ENCODE assay signal across 8 cellular contexts in genomic region chr11:65445604-65446445, GRCh38. TPM values are rescaled to one million over a fixed set of nuclear protein-coding genes. Genes with fewer than 3 reads are reported as not detected.
A peak's percentile ranks its signal among the peaks of the same experiment; 100 is the strongest.
DNase-seq lines count a peak whose midpoint lies in the region; ATAC-seq lines count a peak whose summit lies in the region.

No MANE protein-coding gene starts in this region.

- peaks cover 41% of the 10 kb centered on the region for H3K36me3 ChIP-seq in mesodermal cell (ENCODE audit: control insufficient read depth, insufficient read depth, low read length)

- H3K27ac ChIP-seq in caudate nucleus (ENCODE audit: low read depth, low read length): peak overlapping the region; percentile 26
- peak overlapping the region; percentile 24 for H3K27ac ChIP-seq in mesodermal cell (ENCODE audit: low read depth, low read length, severe bottlenecking)

- no peak overlapping the region for H3K4me3 ChIP-seq in mesodermal cell (ENCODE audit: extremely low read depth, insufficient read depth, low read length, poor library complexity, severe bottlenecking)

- ATAC-seq in GM21423 (IDR thresholded peaks at IDR 0.05; ENCODE audit: unreplicated experiment): no peak

- WGBS in mesodermal cell (ENCODE audit: insufficient coverage in 2 of 2), 2 experiments: 85 to 97% methylated on average over 3 to 8 of the region's 11 CpGs

- peak; percentile 31 for DNase-seq in A172 (ENCODE audit: low spot score)
- DNase-seq in M059J (ENCODE audit: low read depth): peak; percentile 76
- no peak for DNase-seq in caudate nucleus (lab: John Stamatoyannopoulos, UW)
- DNase-seq in HuH-7 (ENCODE audit: low spot score): no peak
- no peak for DNase-seq in nucleus accumbens (lab: John Stamatoyannopoulos, UW)
- DNase-seq in kidney glomerular epithelial cell (lab: John Stamatoyannopoulos, UW): no peak

- peaks cover 33% of the 10 kb centered on the region for H3K4me1 ChIP-seq in mesodermal cell (ENCODE audit: control insufficient read depth, insufficient read depth, low read length, poor library complexity, severe bottlenecking)

- H3K9me3 ChIP-seq in mesodermal cell (ENCODE audit: control insufficient read depth, low read length): no peaks in the 10 kb centered on the region

RNA-seq across cellular contexts. Expression of gene NEAT1, which starts 23.2 kb away (rescaled TPM):
- total RNA-seq in A172 (2014; rRNA removed; shearing (Covaris generic)): 20.6 and 28.9 TPM in 2 replicates
- 3.9 and 6.5 TPM in 2 replicates for total RNA-seq in M059J (2014; rRNA removed; shearing (Covaris generic))
- polyA plus RNA-seq in mesodermal cell (2013, experiment 1 of 2): 32.4 TPM
- 28.8 TPM for polyA plus RNA-seq in mesodermal cell (2013, experiment 2 of 2)

RNA-seq across cellular contexts. Expression of gene MALAT1, which starts 53.0 kb away (rescaled TPM):
- 1,067 and 1,084 TPM in 2 replicates for total RNA-seq in A172 (2014; rRNA removed; shearing (Covaris generic))
- total RNA-seq in M059J (2014; rRNA removed; shearing (Covaris generic)): 370 and 608 TPM in 2 replicates
- polyA plus RNA-seq in mesodermal cell (2013, experiment 1 of 2): 1,431 TPM
- polyA plus RNA-seq in mesodermal cell (2013, experiment 2 of 2): 2,018 TPM

RNA-seq across cellular contexts. Expression of gene FRMD8, which starts 59.4 kb away (rescaled TPM):
- total RNA-seq in A172 (2014; rRNA removed; shearing (Covaris generic)): 21.5 and 36.9 TPM in 2 replicates
- total RNA-seq in M059J (2014; rRNA removed; shearing (Covaris generic)): 42.6 and 43.0 TPM in 2 replicates
- polyA plus RNA-seq in mesodermal cell (2013, experiment 1 of 2): 58.2 TPM
- polyA plus RNA-seq in mesodermal cell (2013, experiment 2 of 2): 48.4 TPM

Comparison
In these comparisons a context has a peak if more than half of its experiments do, and no peak if none do; other contexts are left out.
1. DNase-seq: peak in A172 (single experiment) and M059J (single experiment); none in caudate nucleus (0 of 61), HuH-7 (single experiment), nucleus accumbens (0 of 56) and kidney glomerular epithelial cell (single experiment).